Comparison of ENCODE assay signal across 10 cellular contexts in the genomic region with DNA sequence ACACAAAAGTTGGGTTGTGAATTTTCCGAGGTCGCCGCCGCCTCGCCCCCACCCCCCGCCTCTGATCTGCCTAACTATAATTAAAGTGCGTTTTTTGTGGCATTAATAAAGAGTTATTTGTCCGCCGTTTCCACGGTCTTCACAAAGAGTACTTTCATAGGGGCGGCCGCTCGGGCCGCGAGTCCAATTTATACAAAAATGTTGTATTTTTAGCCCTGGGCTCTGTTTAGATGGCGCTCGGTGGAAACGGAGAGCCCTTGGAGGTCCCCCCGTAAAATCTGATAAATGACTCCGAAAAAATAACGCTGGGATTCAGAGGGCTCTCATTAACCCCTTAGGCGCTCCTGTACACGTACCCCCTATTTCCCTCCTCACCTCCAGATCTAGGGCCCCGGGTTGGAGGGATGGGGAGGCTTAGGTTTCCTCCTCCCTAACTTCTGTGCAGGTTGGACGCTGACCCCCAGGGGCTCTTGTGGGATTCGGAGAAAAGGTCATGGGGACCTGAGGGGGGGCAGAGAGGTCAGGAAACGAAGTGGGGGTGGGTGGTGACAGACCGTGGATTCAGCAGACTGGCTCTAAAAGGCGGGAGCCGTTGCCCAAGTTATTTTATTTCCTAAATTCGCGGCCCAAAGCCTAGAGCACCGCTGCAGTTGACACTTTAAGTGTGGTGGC. TPM values are rescaled to one million over a fixed set of nuclear protein-coding genes. Genes with fewer than 3 reads are reported as not detected.
DNase-seq lines count a peak whose midpoint lies in the region; ATAC-seq and TF ChIP-seq lines count a peak whose summit lies in the region.
"Had no signal": no experiment of that assay in that cellular context is flagged by ENCODE, and none has a peak within 500 bp of the region (broad histone marks: within the 10 kb centered on the region; RNA-seq: fewer than 3 reads in every experiment).

No MANE protein-coding gene starts in this region.

- H3K4me3 ChIP-seq in mammary epithelial cell (replicated peaks in 1 of 3; ENCODE audit: insufficient read depth in 1 of 3, low read depth in 2 of 3, low read length in 3 of 3) (peak overlapping the region; percentile 41 to 73 (median 49)), mesenchymal stem cell (ENCODE audit: insufficient read depth in 1 of 2, low read depth in 1 of 2, low read length in 2 of 2) (peak overlapping the region in 1 of 2 experiments; percentile 87), transverse colon (peak overlapping the region in 3 of 4 donors; percentile 25 to 55 (median 38))

- no peak for ATAC-seq in GM21515 (IDR thresholded peaks at IDR 0.05; ENCODE audit: unreplicated experiment)
- no peak for ATAC-seq in HG03442 (IDR thresholded peaks at IDR 0.05; ENCODE audit: unreplicated experiment)

- H4K91ac ChIP-seq in mesenchymal stem cell (ENCODE audit: low read length) = no peak overlapping the region

- H4K20me1 ChIP-seq in mammary epithelial cell (ENCODE audit: insufficient read depth, low read length) = no peaks in the 10 kb centered on the region

- H3K23ac ChIP-seq in mesenchymal stem cell (ENCODE audit: low read length in 2 of 2) = no peak overlapping the region

- TF ChIP-seq CTCF in mammary epithelial cell (conservative IDR thresholded peaks at IDR 0.05 in 1 of 2, IDR thresholded peaks at IDR 0.05 in 1 of 2; ENCODE audit: extremely low read depth in 1 of 2, insufficient read depth in 1 of 2, low read depth in 1 of 2, low read length in 2 of 2) (no peak), transverse colon (IDR thresholded peaks at IDR 0.05) (no peak)

- no peak overlapping the region for H2BK120ac ChIP-seq in mesenchymal stem cell (ENCODE audit: low read depth, low read length)

- CTCF ChIA-PET in mammary epithelial cell (lab: Charles Lee; ENCODE audit: low non-redundant PET) = no interaction called here

- WGBS in mammary epithelial cell (ENCODE audit: low coverage, missing lambda C conversion rate) = 3% methylated on average over 23 of the region's 33 CpGs
- WGBS in mesenchymal stem cell = 6% methylated on average over 18 of the region's 33 CpGs
- 6% methylated on average over 33 of the region's 33 CpGs; no CpG with 5 or more reads in 1 of the 2 donors for WGBS in transverse colon (ENCODE audit: low coverage in 1 of 2), 2 donors

- H2BK15ac ChIP-seq in mesenchymal stem cell (ENCODE audit: low read depth, poor library complexity, severe bottlenecking) = peak overlapping the region; percentile 16

- H3K9me3 ChIP-seq in mammary epithelial cell (replicated peaks; ENCODE audit: insufficient read depth, low read length) (no peaks in the 10 kb centered on the region), mesenchymal stem cell (ENCODE audit: control insufficient read depth, low read length) (no peaks in the 10 kb centered on the region), transverse colon (no peaks in the 10 kb centered on the region)

- no peaks in the 10 kb centered on the region for H3K79me1 ChIP-seq in mesenchymal stem cell (replicated peaks; ENCODE audit: low read length, poor library complexity, severe bottlenecking)

- no peak overlapping the region for H3K14ac ChIP-seq in mesenchymal stem cell (ENCODE audit: low read length in 2 of 2)

- dilution Hi-C loops in mammary epithelial cell (cut with HindIII; ENCODE audit: low sequenced_read_pairs) = loop anchor here (25.0 kb wide), 2 partner anchors 208 to 558 kb away; no protein-coding TSS in a partner anchor

- H3K79me2 ChIP-seq in mammary epithelial cell (ENCODE audit: insufficient read depth, low read length) = no peaks in the 10 kb centered on the region

- H3K27me3 ChIP-seq in mammary epithelial cell (ENCODE audit: insufficient read depth, low read length) (peaks cover 22% of the 10 kb centered on the region), mesenchymal stem cell (ENCODE audit: control insufficient read depth in 1 of 2, insufficient read depth in 1 of 2, low read length in 2 of 2) (peaks cover 28 to 69% of the 10 kb centered on the region in 2 experiments), transverse colon (peaks cover 74% of the 10 kb centered on the region)

- no peak overlapping the region for H3K27ac ChIP-seq in mammary epithelial cell (ENCODE audit: insufficient read depth, low read depth, low read length)
- H3K27ac ChIP-seq in mesenchymal stem cell (ENCODE audit: low read length, poor library complexity, severe bottlenecking) = no peak overlapping the region
- peak overlapping the region; percentile 5 to 30 (median 26) for H3K27ac ChIP-seq in transverse colon
- H3K27ac ChIP-seq: epithelial cell of prostate had no signal

- no peak overlapping the region for H2AK5ac ChIP-seq in mesenchymal stem cell (ENCODE audit: low read length, severe bottlenecking)

- H3K9ac ChIP-seq in mammary epithelial cell (ENCODE audit: insufficient read depth, low read length) (no peak overlapping the region), mesenchymal stem cell (ENCODE audit: low read length) (peak overlapping the region; percentile 81)

- in situ Hi-C loops in mammary epithelial cell (cut with MboI; ENCODE audit: low sequenced_read_pairs in 2 of 2) (loop anchor here in 1 of 2 donors (5.0 kb wide), 1 partner anchor 338 kb away; no protein-coding TSS in a partner anchor), transverse colon (cut with MboI; ENCODE audit: low pct_ligation_motif_present in 1 of 4, low pct_unique_long_range_greater_than_20kb in 1 of 4, low sequenced_read_pairs in 3 of 4) (loop anchor here in 3 of 4 donors (10.0 to 25.0 kb wide), 4 partner anchors 221 to 592 kb away; no protein-coding TSS in a partner anchor)

- no peak overlapping the region for H2BK5ac ChIP-seq in mesenchymal stem cell (ENCODE audit: low read depth, low read length, poor library complexity, severe bottlenecking)

- H3K4me1 ChIP-seq in mammary epithelial cell (ENCODE audit: insufficient read depth, low read length) = peaks cover 41% of the 10 kb centered on the region
- H3K4me1 ChIP-seq in mesenchymal stem cell (ENCODE audit: control insufficient read depth, insufficient read depth, low read depth, low read length) = peaks cover 55% of the 10 kb centered on the region
- peaks cover 44 to 76% (median 64%) of the 10 kb centered on the region in 4 donors for H3K4me1 ChIP-seq in transverse colon

- no peaks in the 10 kb centered on the region for H3K36me3 ChIP-seq in mammary epithelial cell (ENCODE audit: insufficient read depth, low read length)
- H3K36me3 ChIP-seq in mesenchymal stem cell (ENCODE audit: control insufficient read depth in 1 of 2, insufficient read depth in 2 of 2, low read depth in 1 of 2, low read length in 2 of 2) = no peaks in the 10 kb centered on the region
- H3K36me3 ChIP-seq in transverse colon = no peaks in the 10 kb centered on the region

- H3K18ac ChIP-seq in mesenchymal stem cell (ENCODE audit: low read depth in 1 of 2, low read length in 2 of 2) = no peak overlapping the region

- H2BK12ac ChIP-seq in mesenchymal stem cell (ENCODE audit: low read length in 2 of 2) = no peak overlapping the region

- H3K4ac ChIP-seq in mesenchymal stem cell (ENCODE audit: low read depth in 1 of 2, low read length in 2 of 2) = no peak overlapping the region

- no peak for TF ChIP-seq POLR2A in transverse colon (IDR thresholded peaks at IDR 0.05)

- intact Hi-C loops in mammary epithelial cell (cut with micrococcal nuclease) = loop anchor here (2.0 to 5.0 kb wide), 2 partner anchors 31 to 108 kb away; no protein-coding TSS in a partner anchor
- intact Hi-C loops in transverse colon (cut with DNase I; ENCODE audit: low total_unique reads) = no loop called here

- TF ChIP-seq EP300 in transverse colon (IDR thresholded peaks at IDR 0.05; ENCODE audit: low read depth) = no peak

- H3K4me2 ChIP-seq in mammary epithelial cell (ENCODE audit: insufficient read depth, low read depth, low read length) (peak overlapping the region; percentile 94), mesenchymal stem cell (ENCODE audit: low read length, poor library complexity, severe bottlenecking) (peak overlapping the region; percentile 89)

- no peak overlapping the region for H4K8ac ChIP-seq in mesenchymal stem cell (ENCODE audit: low read length)

- H2AFZ ChIP-seq in mammary epithelial cell (ENCODE audit: low read depth, low read length) (peak overlapping the region; percentile 90), mesenchymal stem cell (ENCODE audit: low read depth, low read length) (no peak overlapping the region)

- BruUV-seq in mammary epithelial cell (replicated peaks; lab: Mats Ljungman, UMichigan) = no TSS peak

- peak; percentile 55 for DNase-seq in activated CD8-positive, alpha-beta memory T cell treated with anti-CD3 and anti-CD28 coated beads for 24 hours
- no peak for DNase-seq in activated CD8-positive, alpha-beta memory T cell treated with anti-CD3 and anti-CD28 coated beads, Interleukin-2, amount 50 U/mL, for 4 hours
- DNase-seq in mammary epithelial cell = no peak
- DNase-seq in mesenchymal stem cell = no peak
- DNase-seq in transverse colon = no peak
- no peak for DNase-seq in T-helper 9 cell
- DNase-seq: RPMI8226 had no signal

RNA-seq across cellular contexts. Expression of gene CYP26B1, which starts 1.9 kb away (rescaled TPM):
- total RNA-seq in mammary epithelial cell (1 to 10 TPM in 1 of 2 donors, under 1 TPM in 1; 0.50 to 8.6 TPM), transverse colon (1 to 10 TPM in 3 of 4 donors, not detected in 1; 1.5 to 5.2 (median 2.4) TPM)
- 1.6 TPM for polyA plus RNA-seq in mammary epithelial cell
- 3.3 TPM for polyA minus RNA-seq in mammary epithelial cell
- polyA plus RNA-seq in mesenchymal stem cell (2013, experiment 1 of 2) = 0.08 TPM
- polyA plus RNA-seq in mesenchymal stem cell (2013, experiment 2 of 2) = 0.10 TPM

Comparison
In these comparisons a context has a peak if more than half of its experiments do, and no peak if none do; other contexts are left out.
1. H3K27ac ChIP-seq: peak in transverse colon (4 of 4); none in mammary epithelial cell (single experiment) and mesenchymal stem cell (single experiment).